In the genomic region with DNA sequence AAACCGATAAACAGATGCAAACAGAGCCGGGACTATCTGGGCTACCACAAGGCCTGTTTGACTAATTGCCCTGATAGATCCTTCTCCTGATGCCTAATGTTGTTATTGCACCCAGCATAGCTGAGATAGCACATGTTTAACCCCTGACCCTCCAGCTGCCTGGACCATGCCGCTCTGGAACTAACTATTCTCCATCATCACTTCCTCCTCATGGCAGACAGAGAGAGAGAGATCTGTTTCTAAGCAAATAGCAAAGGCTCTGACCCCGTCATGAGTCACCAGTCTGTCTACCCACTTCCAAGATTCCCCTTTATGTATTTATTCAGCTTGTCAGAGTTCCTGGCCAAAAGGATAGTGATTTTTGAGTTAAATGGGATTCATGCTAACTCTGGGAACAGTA, we compare ENCODE assay signal across 9 cellular contexts. TPM values are rescaled to one million over a fixed set of nuclear protein-coding genes. Genes with fewer than 3 reads are reported as not detected.
DNase-seq lines count a peak whose midpoint lies in the region; ATAC-seq and TF ChIP-seq lines count a peak whose summit lies in the region.
"Had no signal": no experiment of that assay in that cellular context is flagged by ENCODE, and none has a peak within 500 bp of the region (broad histone marks: within the 10 kb centered on the region; RNA-seq: fewer than 3 reads in every experiment).

No MANE protein-coding gene starts in this region.

- DNase-seq in EH (ENCODE audit: low read depth), result peak; percentile 98
- peak; percentile 3 for DNase-seq in OCI-M1 (lab: John Stamatoyannopoulos, UW)
- peak; percentile 96 for DNase-seq in fibroblast of mammary gland (ENCODE audit: low read depth)
- no peak for DNase-seq in omental fat pad (ENCODE audit: low spot score)
- no peak for DNase-seq in substantia nigra (lab: John Stamatoyannopoulos, UW)
- DNase-seq: activated effector memory CD4-positive, alpha-beta T cell treated with Interleukin-2 at 50 U/mL for 16 hours had no signal

- H3K4me3 ChIP-seq in fibroblast of mammary gland (ENCODE audit: control insufficient read depth, low read depth, low read length), result no peak overlapping the region

- no peak overlapping the region for H3K4me3 Mint-ChIP-seq in stimulated activated memory B cell treated with anti-CD40 and anti-IgM and Interleukin-4, amounts not matched to agents 10 μg/mL and 1 μg/mL and 100 μg/mL, for 72 hours

- ATAC-seq in omental fat pad (ENCODE audit: low FRiP score), result peak; percentile 51
- ATAC-seq in HG02885 (IDR thresholded peaks at IDR 0.05; ENCODE audit: poor library complexity, unreplicated experiment), result no peak
- ATAC-seq in GM21360 (IDR thresholded peaks at IDR 0.05; ENCODE audit: unreplicated experiment), result no peak
- ATAC-seq in stimulated activated memory B cell treated with anti-CD40 and anti-IgM and Interleukin-4, amounts not matched to agents 10 μg/mL and 1 μg/mL and 100 μg/mL, for 72 hours, result no peak

- H3K27me3 Mint-ChIP-seq in stimulated activated memory B cell treated with anti-CD40 and anti-IgM and Interleukin-4, amounts not matched to agents 10 μg/mL and 1 μg/mL and 100 μg/mL, for 72 hours, result no peaks in the 10 kb centered on the region

- TF ChIP-seq CTCF in fibroblast of mammary gland (conservative IDR thresholded peaks at IDR 0.05; ENCODE audit: control insufficient read depth, insufficient read depth, low read depth, low read length) (no peak), omental fat pad (IDR thresholded peaks at IDR 0.05) (no peak)

- no peaks in the 10 kb centered on the region for H3K36me3 Mint-ChIP-seq in stimulated activated memory B cell treated with anti-CD40 and anti-IgM and Interleukin-4, amounts not matched to agents 10 μg/mL and 1 μg/mL and 100 μg/mL, for 72 hours

- H3K9me3 Mint-ChIP-seq in stimulated activated memory B cell treated with anti-CD40 and anti-IgM and Interleukin-4, amounts not matched to agents 10 μg/mL and 1 μg/mL and 100 μg/mL, for 72 hours, result peaks cover 4% of the 10 kb centered on the region

- H3K4me1 Mint-ChIP-seq in stimulated activated memory B cell treated with anti-CD40 and anti-IgM and Interleukin-4, amounts not matched to agents 10 μg/mL and 1 μg/mL and 100 μg/mL, for 72 hours, result no peaks in the 10 kb centered on the region

- no peak overlapping the region for H3K27ac Mint-ChIP-seq in stimulated activated memory B cell treated with anti-CD40 and anti-IgM and Interleukin-4, amounts not matched to agents 10 μg/mL and 1 μg/mL and 100 μg/mL, for 72 hours

- H3K27ac ChIP-seq in substantia nigra (ENCODE audit: low read depth, low read length, poor library complexity, severe bottlenecking), result no peak overlapping the region

RNA-seq across cellular contexts. Expression of gene FLRT2, which starts 58.2 kb away (rescaled TPM):
- 10 to 100 TPM; 15.9 to 71.4 (median 23.8) TPM for total RNA-seq in omental fat pad

Comparison
In these comparisons a context has a peak if more than half of its experiments do, and no peak if none do; other contexts are left out.
1. DNase-seq: peak in EH (single experiment), OCI-M1 (single experiment) and fibroblast of mammary gland (single experiment); none in omental fat pad (single experiment) and substantia nigra (0 of 49).